22 cellular contexts compared by ENCODE assay signal in genomic region chr6:4323322-4323721, GRCh38.
DNase-seq lines count a peak whose midpoint lies in the region; TF ChIP-seq lines count a peak whose summit lies in the region.
"Had no signal": no experiment of that assay in that cellular context is flagged by ENCODE, and none has a peak within 500 bp of the region (broad histone marks: within the 10 kb centered on the region; RNA-seq: fewer than 3 reads in every experiment).

No MANE protein-coding gene starts in this region.

- H3K4me1 ChIP-seq in trophoblast cell (ENCODE audit: control insufficient read depth in 1 of 2, insufficient read depth in 2 of 2, low read length in 2 of 2) = peaks cover 7 to 16% of the 10 kb centered on the region in 2 experiments
- H3K4me1 ChIP-seq: BLaER1 had no signal

- peak overlapping the region; percentile 41 for H4K91ac ChIP-seq in trophoblast cell (ENCODE audit: low read depth, low read length)

- peak overlapping the region; percentile 33 for H3K14ac ChIP-seq in trophoblast cell (ENCODE audit: low read length)

- no peak overlapping the region for H4K8ac ChIP-seq in trophoblast cell (ENCODE audit: low read depth, low read length)

- no CpG with 5 or more reads among the region's 2 CpGs for WGBS in trophoblast cell (ENCODE audit: extremely low coverage, insufficient coverage, insufficient read length)

- no peak overlapping the region for H3K4me3 ChIP-seq in fibroblast of mammary gland (ENCODE audit: control insufficient read depth, low read depth, low read length)
- no peak overlapping the region for H3K4me3 ChIP-seq in trophoblast cell (ENCODE audit: low read depth, low read length)
- H3K4me3 ChIP-seq: adrenal gland, BLaER1, skin epidermis, vagina had no signal

- H3K9ac ChIP-seq in trophoblast cell (ENCODE audit: low read length) = peak overlapping the region; percentile 57
- H3K9ac ChIP-seq: BLaER1 had no signal

- H2AFZ ChIP-seq in trophoblast cell (ENCODE audit: insufficient read depth, low read length, poor library complexity) = no peak overlapping the region

- H2BK12ac ChIP-seq in trophoblast cell (ENCODE audit: low read length) = peak overlapping the region; percentile 44

- H3K9me3 ChIP-seq in trophoblast cell (ENCODE audit: insufficient read depth, low read depth, low read length) = no peaks in the 10 kb centered on the region
- H3K9me3 ChIP-seq: adrenal gland, vagina had no signal

- H2BK120ac ChIP-seq in trophoblast cell (ENCODE audit: insufficient read depth, low read length, poor library complexity) = peak overlapping the region; percentile 39

- peak; percentile 2 for DNase-seq in D341Med (ENCODE audit: low spot score)
- DNase-seq in OCI-M1 (lab: John Stamatoyannopoulos, UW) = peak; percentile 83
- peak; percentile 12 for DNase-seq in fibroblast of mammary gland (ENCODE audit: low read depth)
- DNase-seq in trophoblast cell = peak in 1 of 2 donors; percentile 15
- DNase-seq in HUDEP-2 (lab: John Stamatoyannopoulos, UW; ENCODE audit: unreplicated experiment in 76 of 76) = no peak
- no peak for DNase-seq in NCI-H526 (lab: John Stamatoyannopoulos, UW)
- no peak for DNase-seq in A172 (ENCODE audit: low spot score)
- no peak for DNase-seq in GM10248 (ENCODE audit: extremely low spot score)
- DNase-seq: activated CD4-positive, alpha-beta T cell treated with anti-CD3 and anti-CD28 coated beads for 4 hours; activated naive CD4-positive, alpha-beta T cell treated with Interleukin-2 at 50 U/mL for 16 hours; activated T-cell treated with anti-CD3 and anti-CD28 coated beads, Interleukin-2, amount 50 U/mL, for 48 hours; adrenal gland; effector CD8-positive, alpha-beta T cell; erythroblast; NCI-H1436 treated with DMSO at 0.1 percent for 48 hours; NCI-H2107; NCI-H510A; NK-92 treated with Interleukin-12 subunit alpha and Interleukin-12 subunit beta, amount 100 ng/mL, for 24 hours; stimulated activated CD4-positive, alpha-beta T cell treated with anti-CD3 and anti-CD28 coated beads, Interleukin-2, amount 100 ng/mL, for 24 hours had no signal

- TF ChIP-seq CTCF in fibroblast of mammary gland (conservative IDR thresholded peaks at IDR 0.05; ENCODE audit: control insufficient read depth, insufficient read depth, low read depth, low read length) (no peak), GM10248 (IDR thresholded peaks at IDR 0.05; ENCODE audit: control extremely low read depth, extremely low read depth, low read depth, missing control alignments) (no peak)

- H2BK5ac ChIP-seq in trophoblast cell (ENCODE audit: low read depth, low read length, poor library complexity) = peak overlapping the region; percentile 48

- H3K4ac ChIP-seq in trophoblast cell (ENCODE audit: low read depth, low read length) = no peak overlapping the region

- H3K18ac ChIP-seq in trophoblast cell (ENCODE audit: low read length) = peak overlapping the region; percentile 39

- CTCF ChIA-PET in GM10248 (lab: Yijun Ruan, JAX) = no interaction called here

- H3K79me1 ChIP-seq in trophoblast cell (ENCODE audit: low read length) = peaks cover 15% of the 10 kb centered on the region

- POLR2A ChIA-PET in GM10248 (lab: Yijun Ruan, JAX) = interaction anchor here (0.6 kb wide), 1 partner anchor 20 kb away, joined by 3 read pairs; no protein-coding TSS in a partner anchor

- H3K36me3 ChIP-seq in trophoblast cell (ENCODE audit: control insufficient read depth in 1 of 2, insufficient read depth in 2 of 2, low read length in 2 of 2) = no peaks in the 10 kb centered on the region
- H3K36me3 ChIP-seq: adrenal gland, BLaER1, vagina had no signal

- no peak overlapping the region for H3K23ac ChIP-seq in trophoblast cell (ENCODE audit: low read length)

- no peaks in the 10 kb centered on the region for H3K79me2 ChIP-seq in trophoblast cell (ENCODE audit: control insufficient read depth, insufficient read depth, low read length, poor library complexity)

- H3K27ac ChIP-seq in trophoblast cell (ENCODE audit: low read depth, low read length) = peak overlapping the region; percentile 76
- H3K27ac ChIP-seq: adrenal gland, BLaER1, vagina had no signal

- no peak overlapping the region for H4K12ac ChIP-seq in trophoblast cell (ENCODE audit: low read depth, low read length)

- no peak overlapping the region for H3K4me2 ChIP-seq in trophoblast cell (ENCODE audit: low read length)
- H3K4me2 ChIP-seq: BLaER1 had no signal

- no peaks in the 10 kb centered on the region for H3K27me3 ChIP-seq in trophoblast cell (ENCODE audit: insufficient read depth, low read length)
- H3K27me3 ChIP-seq: adrenal gland, BLaER1, vagina had no signal

- no peak overlapping the region for H2AK5ac ChIP-seq in trophoblast cell (ENCODE audit: low read length)

Comparison
In these comparisons a context has a peak if more than half of its experiments do, and no peak if none do; other contexts are left out.
1. DNase-seq: peak in D341Med (single experiment), OCI-M1 (single experiment) and fibroblast of mammary gland (single experiment); none in HUDEP-2 (0 of 76), NCI-H526 (0 of 2), A172 (single experiment) and GM10248 (single experiment).